10 cellular contexts compared by ENCODE assay signal in the genomic region with DNA sequence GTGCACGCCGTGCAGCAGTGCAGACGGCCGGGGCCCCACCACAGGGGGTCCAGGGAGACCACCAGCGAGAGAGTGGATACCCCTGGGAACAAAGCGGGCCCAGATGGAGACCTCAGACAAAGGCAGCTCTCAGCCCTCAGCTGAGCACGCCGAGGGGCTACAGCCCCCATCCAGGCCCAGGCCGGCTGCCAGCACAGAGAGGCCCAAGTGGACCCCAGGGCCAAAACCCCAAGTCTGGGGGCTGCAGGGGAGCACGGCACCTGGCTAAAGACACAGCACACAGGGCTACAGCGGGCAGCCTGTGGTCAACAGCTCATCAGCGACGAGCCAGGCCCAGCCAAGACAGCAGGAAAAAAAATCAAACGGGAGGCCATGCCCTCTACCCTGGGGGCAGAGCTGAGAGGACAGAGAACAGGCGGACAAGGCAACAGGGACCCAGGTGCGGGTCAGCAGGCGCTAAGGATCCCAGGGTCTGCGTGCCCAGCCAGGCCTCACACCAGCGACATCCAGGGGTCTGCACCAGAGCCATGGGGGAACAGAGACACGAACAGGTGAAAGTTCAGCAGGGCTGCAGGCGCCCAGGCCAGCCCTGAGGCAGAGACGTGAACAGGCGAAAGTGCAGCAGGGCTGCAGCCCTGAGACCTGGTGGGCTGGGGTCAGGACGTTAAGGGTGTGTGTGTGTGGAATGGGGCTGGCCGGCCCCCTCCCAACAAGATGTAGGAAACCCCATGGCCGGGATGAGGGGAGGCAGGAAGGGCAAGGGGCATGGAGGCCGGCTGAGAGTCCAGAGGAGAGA. TPM values are rescaled to one million over a fixed set of nuclear protein-coding genes. Genes with fewer than 3 reads are reported as not detected.
DNase-seq lines count a peak whose midpoint lies in the region; ATAC-seq, FAIRE-seq and TF ChIP-seq lines count a peak whose summit lies in the region.
"Had no signal": no experiment of that assay in that cellular context is flagged by ENCODE, and none has a peak within 500 bp of the region (broad histone marks: within the 10 kb centered on the region; RNA-seq: fewer than 3 reads in every experiment).

No MANE protein-coding gene starts in this region.

- peak overlapping the region; percentile 75 for H2BK5ac ChIP-seq in neuronal stem cell (ENCODE audit: low read length)

- peak overlapping the region; percentile 72 for H3K9ac ChIP-seq in neuronal stem cell (ENCODE audit: low read depth, low read length, poor library complexity)

- H4K91ac ChIP-seq in neuronal stem cell (ENCODE audit: low read depth, low read length, poor library complexity), result no peak overlapping the region

- no peak overlapping the region for H2AFZ ChIP-seq in neuronal stem cell (ENCODE audit: low read length)

- TF ChIP-seq POLR2A in A549 (IDR thresholded peaks at IDR 0.05; ENCODE audit: low read length), result no peak
- TF ChIP-seq POLR2A in esophagus muscularis mucosa (IDR thresholded peaks at IDR 0.05; ENCODE audit: low read depth), result no peak

- no peak for TF ChIP-seq RAD21 in A549 (conservative IDR thresholded peaks at IDR 0.05 in 1 of 2, IDR thresholded peaks at IDR 0.05 in 1 of 2)

- CTCF ChIA-PET in A549 (lab: Yijun Ruan, JAX), result no interaction called here

- H3K4me3 ChIP-seq in A549, result no peak overlapping the region
- H3K4me3 ChIP-seq in esophagus muscularis mucosa, result no peak overlapping the region
- no peak overlapping the region for H3K4me3 ChIP-seq in neuronal stem cell (ENCODE audit: low read length in 2 of 2)

- WGBS in A549 (ENCODE audit: missing lambda C conversion rate), result 89% methylated on average over 16 of the region's 27 CpGs
- WGBS in esophagus muscularis mucosa, result 90% methylated on average over 20 of the region's 27 CpGs
- no CpG with 5 or more reads among the region's 27 CpGs for whole genome bisulfite sequencing in neuronal stem cell (ENCODE audit: extremely low coverage in 2 of 2, insufficient read length in 2 of 2, insufficient replicate concordance in 1 of 2), 2 donors

- H3K27ac ChIP-seq in A549 (peak overlapping the region; percentile 58 to 84; a peak in 4 of 6 replicates), esophagus muscularis mucosa (replicated peaks in 1 of 4) (peak overlapping the region; percentile 73 to 79 (median 78)), neuronal stem cell (replicated peaks; ENCODE audit: low read length) (peak overlapping the region; percentile 36)
- H3K27ac ChIP-seq: C4-2B had no signal

- peak overlapping the region; percentile 86 for H2AK5ac ChIP-seq in neuronal stem cell (ENCODE audit: low read depth, low read length)

- no peak for FAIRE-seq in A549 (lab: Jason Lieb, UNC)

- peak overlapping the region; percentile 8 for H3K4ac ChIP-seq in neuronal stem cell (ENCODE audit: low read length)

- ATAC-seq in A549 (no peak), HG03095 (IDR thresholded peaks at IDR 0.05; ENCODE audit: unreplicated experiment) (no peak), GM21786 (IDR thresholded peaks at IDR 0.05; ENCODE audit: unreplicated experiment) (no peak), GM18502 (IDR thresholded peaks at IDR 0.05; ENCODE audit: poor library complexity, unreplicated experiment) (no peak)

- no peak overlapping the region for H4K8ac ChIP-seq in neuronal stem cell (ENCODE audit: low read depth, low read length)

- peaks cover 12% of the 10 kb centered on the region; the same call in 2 of the 3 replicates for H3K4me1 ChIP-seq in A549
- H3K4me1 ChIP-seq in esophagus muscularis mucosa, result peaks cover 26 to 63% (median 45%) of the 10 kb centered on the region in 4 donors
- peaks cover 18 to 20% of the 10 kb centered on the region in 2 donors for H3K4me1 ChIP-seq in neuronal stem cell (ENCODE audit: control insufficient read depth in 2 of 2, insufficient read depth in 1 of 2, low read depth in 1 of 2, low read length in 2 of 2)

- H3K4me2 ChIP-seq in A549 (no peak overlapping the region), neuronal stem cell (ENCODE audit: insufficient read depth, low read length, poor library complexity, severe bottlenecking) (no peak overlapping the region)

- DNase-seq in A549 (ENCODE audit: low read depth in 1 of 2, low spot score in 1 of 2) (no peak), RPMI7951 (ENCODE audit: low read depth) (peak; percentile 66), esophagus muscularis mucosa (ENCODE audit: extremely low spot score) (no peak), neuronal stem cell (ENCODE audit: low spot score) (no peak), NCI-H2081 treated with DMSO at 0.1 percent for 48 hours (lab: John Stamatoyannopoulos, UW) (no peak)
- DNase-seq: kidney glomerular epithelial cell had no signal

- no peak overlapping the region for H2BK120ac ChIP-seq in neuronal stem cell (ENCODE audit: low read depth, low read length)

- H3K23ac ChIP-seq in neuronal stem cell (ENCODE audit: low read depth, low read length, poor library complexity), result peak overlapping the region; percentile 43

- H3K14ac ChIP-seq in neuronal stem cell (ENCODE audit: low read length), result peak overlapping the region; percentile 75

- H3K27me3 ChIP-seq in esophagus muscularis mucosa (no peaks in the 10 kb centered on the region), neuronal stem cell (ENCODE audit: control insufficient read depth in 3 of 3, insufficient read depth in 3 of 3, low read depth in 1 of 3, low read length in 3 of 3) (no peaks in the 10 kb centered on the region)

- H3K79me1 ChIP-seq in neuronal stem cell (ENCODE audit: low read depth, low read length), result peaks cover 12% of the 10 kb centered on the region

- no peak for TF ChIP-seq EP300 in A549 (IDR thresholded peaks at IDR 0.05)
- no peak for TF ChIP-seq EP300 in esophagus muscularis mucosa (IDR thresholded peaks at IDR 0.05)

- TF ChIP-seq CTCF in A549 (IDR thresholded peaks at IDR 0.05) (no peak), esophagus muscularis mucosa (IDR thresholded peaks at IDR 0.05) (no peak)

- H2BK12ac ChIP-seq in neuronal stem cell (ENCODE audit: low read length), result peak overlapping the region; percentile 60

- peak overlapping the region; percentile 3 for H2BK15ac ChIP-seq in neuronal stem cell (ENCODE audit: low read length)

- POLR2A ChIA-PET in A549 (lab: Yijun Ruan, JAX), result no interaction called here

- intact Hi-C loops in esophagus muscularis mucosa (cut with DNase I), result no loop called here

- H3K36me3 ChIP-seq in esophagus muscularis mucosa, result no peaks in the 10 kb centered on the region
- no peaks in the 10 kb centered on the region for H3K36me3 ChIP-seq in neuronal stem cell (replicated peaks in 1 of 2; ENCODE audit: control insufficient read depth in 2 of 2, insufficient read depth in 2 of 2, low read length in 2 of 2)

- H3K18ac ChIP-seq in neuronal stem cell (ENCODE audit: low read length), result peak overlapping the region; percentile 83

- H3K9me3 ChIP-seq in A549 (no peaks in the 10 kb centered on the region), esophagus muscularis mucosa (peaks cover 0 to 5% (median 0%) of the 10 kb centered on the region in 4 donors), neuronal stem cell (replicated peaks in 1 of 2; ENCODE audit: control insufficient read depth in 2 of 2, insufficient read depth in 1 of 2, low read depth in 1 of 2, low read length in 2 of 2) (peaks cover 0 to 13% of the 10 kb centered on the region in 2 donors)

TF ChIP-seq in A549, 52 proteins besides CTCF, POLR2A, EP300 and RAD21:
- TF ChIP-seq BCL3 (IDR thresholded peaks at IDR 0.05) (no peak), HOXB5 (CRISPR knock-in tag; IDR thresholded peaks at IDR 0.05) (no peak), POLR2AphosphoS2 (conservative IDR thresholded peaks at IDR 0.05; ENCODE audit: low read length) (no peak), RNF2 (IDR thresholded peaks at IDR 0.05; ENCODE audit: borderline replicate concordance, low read depth) (no peak), ZC3H11A (IDR thresholded peaks at IDR 0.05) (no peak), FOXS1 (CRISPR knock-in tag; IDR thresholded peaks at IDR 0.05) (no peak), TFCP2L1 (CRISPR knock-in tag; IDR thresholded peaks at IDR 0.05) (no peak)
- TF ChIP-seq, protein P1, sequence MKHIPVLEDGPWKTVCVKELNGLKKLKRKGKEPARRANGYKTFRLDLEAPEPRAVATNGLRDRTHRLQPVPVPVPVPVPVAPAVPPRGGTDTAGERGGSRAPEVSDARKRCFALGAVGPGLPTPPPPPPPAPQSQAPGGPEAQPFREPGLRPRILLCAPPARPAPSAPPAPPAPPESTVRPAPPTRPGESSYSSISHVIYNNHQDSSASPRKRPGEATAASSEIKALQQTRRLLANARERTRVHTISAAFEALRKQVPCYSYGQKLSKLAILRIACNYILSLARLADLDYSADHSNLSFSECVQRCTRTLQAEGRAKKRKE (CRISPR knock-in tag; IDR thresholded peaks at IDR 0.05; ENCODE audit: low read depth), result no peak
- TF ChIP-seq, protein P2, sequence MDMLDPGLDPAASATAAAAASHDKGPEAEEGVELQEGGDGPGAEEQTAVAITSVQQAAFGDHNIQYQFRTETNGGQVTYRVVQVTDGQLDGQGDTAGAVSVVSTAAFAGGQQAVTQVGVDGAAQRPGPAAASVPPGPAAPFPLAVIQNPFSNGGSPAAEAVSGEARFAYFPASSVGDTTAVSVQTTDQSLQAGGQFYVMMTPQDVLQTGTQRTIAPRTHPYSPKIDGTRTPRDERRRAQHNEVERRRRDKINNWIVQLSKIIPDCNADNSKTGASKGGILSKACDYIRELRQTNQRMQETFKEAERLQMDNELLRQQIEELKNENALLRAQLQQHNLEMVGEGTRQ (IDR thresholded peaks at IDR 0.05), result no peak

RNA-seq across cellular contexts. Expression of gene RASA3, which starts 34.3 kb away (rescaled TPM):
- 4.3 TPM in 2 replicates for polyA plus RNA-seq in A549 (2011; rRNA removed)
- 5.9 and 7.2 TPM in 2 replicates for polyA plus RNA-seq in A549 (2012; cell fraction: cytosol; rRNA removed)
- polyA plus RNA-seq in A549 (2012; cell fraction: nucleus; rRNA removed), result 9.6 and 9.8 TPM in 2 replicates
- polyA plus RNA-seq in A549 (2017; fragmentation: RNase III; extraction: RNeasy Plus Mini Kit Qiagen cat#74134 plus additional on column Dnase treatment), result 6.6 to 7.6 TPM (median 6.7 TPM) in 3 replicates
- 3.5 and 3.9 TPM in 2 replicates for polyA minus RNA-seq in A549 (2011; rRNA and poly(A)+ RNA removed)
- total RNA-seq in RPMI7951 (2014; rRNA removed; shearing (Covaris generic)), result 22.8 and 24.4 TPM in 2 replicates
- total RNA-seq in esophagus muscularis mucosa, result 10 to 100 TPM; 29.5 to 38.1 (median 34.6) TPM
- 9.5 TPM for polyA plus RNA-seq in neuronal stem cell (2013, experiment 1 of 2)
- 8.9 TPM for polyA plus RNA-seq in neuronal stem cell (2013, experiment 2 of 2)
